Comparison of ENCODE assay signal across 14 cellular contexts in genomic region chr19:40502647-40503046, GRCh38. TPM values are rescaled to one million over a fixed set of nuclear protein-coding genes. Genes with fewer than 3 reads are reported as not detected.
A peak's percentile ranks its signal among the peaks of the same experiment; 100 is the strongest.
DNase-seq lines count a peak whose midpoint lies in the region; ATAC-seq and TF ChIP-seq lines count a peak whose summit lies in the region.
"Had no signal": no experiment of that assay in that cellular context is flagged by ENCODE, and none has a peak within 500 bp of the region (broad histone marks: within the 10 kb centered on the region; RNA-seq: fewer than 3 reads in every experiment).

No MANE protein-coding gene starts in this region.

- peak overlapping the region in 2 of 5 experiments; percentile 25 to 44 for H3K4me3 Mint-ChIP-seq in brain
- H3K4me3 Mint-ChIP-seq in stimulated activated naive CD8-positive, alpha-beta T cell treated with anti-CD3 and anti-CD28 coated beads, Interleukin-15, amount 100 ng/mL, for 72 hours = no peak overlapping the region
- no peak overlapping the region for H3K4me3 Mint-ChIP-seq in activated CD8-positive, alpha-beta T cell treated with anti-CD3 and anti-CD28 coated beads, Interleukin-2, amount 10 ng/mL, durations not matched to agents 7 days and 5 days
- H3K4me3 Mint-ChIP-seq: activated naive CD4-positive, alpha-beta T cell treated with anti-CD3 and anti-CD28 coated beads, Interleukin-2, amount 10 ng/mL, durations not matched to agents 7 days and 5 days; CD4-positive, alpha-beta memory T cell; nephron had no signal

- H3K4me1 ChIP-seq in Karpas-422 (ENCODE audit: low read length) = no peaks in the 10 kb centered on the region
- H3K4me1 ChIP-seq: colonic mucosa had no signal

- POLR2A ChIA-PET in activated CD8-positive, alpha-beta T cell treated with anti-CD3 and anti-CD28 coated beads, Interleukin-2, amount 10 ng/mL, durations not matched to agents 7 days and 5 days (lab: Charles Lee) = no interaction called here

- H3K27ac ChIP-seq in Karpas-422 (ENCODE audit: low read length) = no peak overlapping the region
- no peak overlapping the region for H3K27ac ChIP-seq in dorsolateral prefrontal cortex
- H3K27ac ChIP-seq: colonic mucosa, thoracic aorta had no signal

- H3K4me3 ChIP-seq in Karpas-422 (ENCODE audit: low read length) (no peak overlapping the region), dorsolateral prefrontal cortex (no peak overlapping the region)
- H3K4me3 ChIP-seq: colonic mucosa, thoracic aorta had no signal

- no peak overlapping the region for H3K4me2 ChIP-seq in Karpas-422 (ENCODE audit: low read depth, low read length, poor library complexity, severe bottlenecking)

- H3K9me3 Mint-ChIP-seq in brain = peaks cover 0 to 5% (median 3%) of the 10 kb centered on the region in 5 experiments
- no peaks in the 10 kb centered on the region for H3K9me3 Mint-ChIP-seq in stimulated activated naive CD8-positive, alpha-beta T cell treated with anti-CD3 and anti-CD28 coated beads, Interleukin-15, amount 100 ng/mL, for 72 hours
- H3K9me3 Mint-ChIP-seq in activated CD8-positive, alpha-beta T cell treated with anti-CD3 and anti-CD28 coated beads, Interleukin-2, amount 10 ng/mL, durations not matched to agents 7 days and 5 days (ENCODE audit: insufficient read depth) = no peaks in the 10 kb centered on the region
- H3K9me3 Mint-ChIP-seq: activated naive CD4-positive, alpha-beta T cell treated with anti-CD3 and anti-CD28 coated beads, Interleukin-2, amount 10 ng/mL, durations not matched to agents 7 days and 5 days; nephron had no signal

- CTCF ChIA-PET in activated CD8-positive, alpha-beta T cell treated with anti-CD3 and anti-CD28 coated beads, Interleukin-2, amount 10 ng/mL, durations not matched to agents 7 days and 5 days (lab: Charles Lee) = interaction anchor here (0.7 kb wide), 1 partner anchor 1460 kb away, joined by 3 read pairs; no protein-coding TSS in a partner anchor

- ATAC-seq in HG02884 (IDR thresholded peaks at IDR 0.05; ENCODE audit: unreplicated experiment) = no peak
- ATAC-seq in stimulated activated naive CD8-positive, alpha-beta T cell treated with anti-CD3 and anti-CD28 coated beads, Interleukin-15, amount 100 ng/mL, for 72 hours = no peak
- no peak for ATAC-seq in activated CD8-positive, alpha-beta T cell treated with anti-CD3 and anti-CD28 coated beads, Interleukin-2, amount 10 ng/mL, durations not matched to agents 7 days and 5 days

- H3K27me3 Mint-ChIP-seq in brain = peaks cover 3% of the 10 kb centered on the region
- peaks cover 26% of the 10 kb centered on the region for H3K27me3 Mint-ChIP-seq in stimulated activated naive CD8-positive, alpha-beta T cell treated with anti-CD3 and anti-CD28 coated beads, Interleukin-15, amount 100 ng/mL, for 72 hours
- H3K27me3 Mint-ChIP-seq in activated CD8-positive, alpha-beta T cell treated with anti-CD3 and anti-CD28 coated beads, Interleukin-2, amount 10 ng/mL, durations not matched to agents 7 days and 5 days (ENCODE audit: low read depth) = peaks cover 2% of the 10 kb centered on the region

- H4K20me1 ChIP-seq in Karpas-422 (ENCODE audit: insufficient read depth, low read depth, low read length) = no peaks in the 10 kb centered on the region

- H3K9me3 ChIP-seq in Karpas-422 (ENCODE audit: low read length) = no peaks in the 10 kb centered on the region
- H3K9me3 ChIP-seq: colonic mucosa, thoracic aorta had no signal

- H3K9ac ChIP-seq in Karpas-422 (ENCODE audit: low read length) = no peak overlapping the region

- H3K36me3 Mint-ChIP-seq in brain = peaks cover 40% of the 10 kb centered on the region
- no peaks in the 10 kb centered on the region for H3K36me3 Mint-ChIP-seq in activated CD8-positive, alpha-beta T cell treated with anti-CD3 and anti-CD28 coated beads, Interleukin-2, amount 10 ng/mL, durations not matched to agents 7 days and 5 days (ENCODE audit: low read depth)
- H3K36me3 Mint-ChIP-seq: activated naive CD4-positive, alpha-beta T cell treated with anti-CD3 and anti-CD28 coated beads, Interleukin-2, amount 10 ng/mL, durations not matched to agents 7 days and 5 days; CD4-positive, alpha-beta memory T cell had no signal

- no peak overlapping the region for H2AFZ ChIP-seq in Karpas-422 (ENCODE audit: low read length)

- peak overlapping the region in 4 of 5 experiments; percentile 19 to 98 (median 77) for H3K27ac Mint-ChIP-seq in brain
- no peak overlapping the region for H3K27ac Mint-ChIP-seq in stimulated activated naive CD8-positive, alpha-beta T cell treated with anti-CD3 and anti-CD28 coated beads, Interleukin-15, amount 100 ng/mL, for 72 hours
- H3K27ac Mint-ChIP-seq in activated CD8-positive, alpha-beta T cell treated with anti-CD3 and anti-CD28 coated beads, Interleukin-2, amount 10 ng/mL, durations not matched to agents 7 days and 5 days = no peak overlapping the region
- H3K27ac Mint-ChIP-seq: activated naive CD4-positive, alpha-beta T cell treated with anti-CD3 and anti-CD28 coated beads, Interleukin-2, amount 10 ng/mL, durations not matched to agents 7 days and 5 days; CD4-positive, alpha-beta memory T cell; nephron had no signal

- no peaks in the 10 kb centered on the region for H3K79me2 ChIP-seq in Karpas-422 (ENCODE audit: low read length)

- DNase-seq in DMS79 treated with DMSO at 0.1 percent for 48 hours (lab: John Stamatoyannopoulos, UW) (peak; percentile 63), Karpas-422 (peak; percentile 53), left kidney (ENCODE audit: low read depth, low spot score) (peak; percentile 15), dorsolateral prefrontal cortex (no peak)
- no peak for DNase-seq in stimulated activated naive CD8-positive, alpha-beta T cell treated with anti-CD3 and anti-CD28 coated beads, Interleukin-15, amount 100 ng/mL, for 72 hours
- no peak for DNase-seq in activated CD8-positive, alpha-beta T cell treated with anti-CD3 and anti-CD28 coated beads, Interleukin-2, amount 10 ng/mL, durations not matched to agents 7 days and 5 days
- DNase-seq: activated naive CD4-positive, alpha-beta T cell treated with anti-CD3 and anti-CD28 coated beads, Interleukin-2, amount 10 ng/mL, durations not matched to agents 7 days and 5 days; CD4-positive, alpha-beta memory T cell; colonic mucosa; NCI-H146 had no signal

- H3K4me1 Mint-ChIP-seq in brain = peaks cover 19% of the 10 kb centered on the region
- H3K4me1 Mint-ChIP-seq in stimulated activated naive CD8-positive, alpha-beta T cell treated with anti-CD3 and anti-CD28 coated beads, Interleukin-15, amount 100 ng/mL, for 72 hours = no peaks in the 10 kb centered on the region
- no peaks in the 10 kb centered on the region for H3K4me1 Mint-ChIP-seq in activated CD8-positive, alpha-beta T cell treated with anti-CD3 and anti-CD28 coated beads, Interleukin-2, amount 10 ng/mL, durations not matched to agents 7 days and 5 days (ENCODE audit: low read depth)
- H3K4me1 Mint-ChIP-seq: nephron had no signal

- intact Hi-C loops in dorsolateral prefrontal cortex (cut with DNase I) = no loop called here

- peak in 1 of 2 experiments; percentile 24 for TF ChIP-seq CTCF in brain (conservative IDR thresholded peaks at IDR 0.05)
- TF ChIP-seq CTCF in dorsolateral prefrontal cortex (IDR thresholded peaks at IDR 0.05 in 54 of 56, conservative IDR thresholded peaks at IDR 0.05 in 2 of 56; ENCODE audit: low read depth in 1 of 56, partially characterized antibody in 56 of 56) = no peak

- H3K36me3 ChIP-seq in Karpas-422 (ENCODE audit: insufficient read depth, low read length) = no peaks in the 10 kb centered on the region
- H3K36me3 ChIP-seq: colonic mucosa, thoracic aorta had no signal

- no peaks in the 10 kb centered on the region for H3K9me2 ChIP-seq in Karpas-422 (replicated peaks; ENCODE audit: insufficient read depth, low read length)

- H3K27me3 ChIP-seq in Karpas-422 (ENCODE audit: low read length) (no peaks in the 10 kb centered on the region), dorsolateral prefrontal cortex (no peaks in the 10 kb centered on the region)
- H3K27me3 ChIP-seq: colonic mucosa had no signal

RNA-seq across cellular contexts. Expression of gene SPTBN4, which starts 35.8 kb away (rescaled TPM):
- total RNA-seq in Karpas-422 (2014; rRNA removed; shearing (Covaris generic); ENCODE audit: low replicate concordance) = 1.0 and 1.1 TPM in 2 replicates
- 36.8 TPM for polyA plus RNA-seq in brain (ENCODE audit: insufficient read depth, low read depth, low replicate concordance)
- 100 to 1,000 TPM in 111 of 120 experiments, 10 to 100 TPM in 9; 43.7 to 217 (median 146) TPM for total RNA-seq in dorsolateral prefrontal cortex
- under 1 TPM in 1 of 2 experiments, not detected in 1; 0.47 TPM for total RNA-seq in activated CD8-positive, alpha-beta T cell treated with anti-CD3 and anti-CD28 coated beads, Interleukin-2, amount 10 ng/mL, durations not matched to agents 7 days and 5 days

RNA-seq across cellular contexts. Expression of gene BLVRB, which starts 37.1 kb away (rescaled TPM):
- 10.2 and 14.5 TPM in 2 replicates for total RNA-seq in Karpas-422 (2014; rRNA removed; shearing (Covaris generic); ENCODE audit: low replicate concordance)
- polyA plus RNA-seq in brain (ENCODE audit: insufficient read depth, low read depth, low replicate concordance) = 24.4 TPM
- 10 to 100 TPM; 22.5 to 59.4 (median 36.1) TPM for total RNA-seq in dorsolateral prefrontal cortex
- 10 to 100 TPM; 15.1 to 16.5 TPM for total RNA-seq in activated CD8-positive, alpha-beta T cell treated with anti-CD3 and anti-CD28 coated beads, Interleukin-2, amount 10 ng/mL, durations not matched to agents 7 days and 5 days

RNA-seq across cellular contexts. Expression of gene SERTAD3, which starts 58.5 kb away (rescaled TPM):
- 14.1 and 14.9 TPM in 2 replicates for total RNA-seq in Karpas-422 (2014; rRNA removed; shearing (Covaris generic); ENCODE audit: low replicate concordance)
- polyA plus RNA-seq in brain (ENCODE audit: insufficient read depth, low read depth, low replicate concordance) = 10.5 TPM
- 10 to 100 TPM in 59 of 120 experiments, 1 to 10 TPM in 61; 3.5 to 29.8 (median 9.8) TPM for total RNA-seq in dorsolateral prefrontal cortex
- 10 to 100 TPM; 10.0 to 11.9 TPM for total RNA-seq in activated CD8-positive, alpha-beta T cell treated with anti-CD3 and anti-CD28 coated beads, Interleukin-2, amount 10 ng/mL, durations not matched to agents 7 days and 5 days

Comparison
In these comparisons a context has a peak if more than half of its experiments do, and no peak if none do; other contexts are left out.
1. DNase-seq: peak in DMS79 treated with DMSO at 0.1 percent for 48 hours (single experiment), Karpas-422 (single experiment) and left kidney (single experiment); none in dorsolateral prefrontal cortex (0 of 10), stimulated activated naive CD8-positive, alpha-beta T cell treated with anti-CD3 and anti-CD28 coated beads, Interleukin-15, amount 100 ng/mL, for 72 hours (0 of 2) and activated CD8-positive, alpha-beta T cell treated with anti-CD3 and anti-CD28 coated beads, Interleukin-2, amount 10 ng/mL, durations not matched to agents 7 days and 5 days (single experiment).
2. H3K27ac Mint-ChIP-seq: peak in brain (4 of 5); none in stimulated activated naive CD8-positive, alpha-beta T cell treated with anti-CD3 and anti-CD28 coated beads, Interleukin-15, amount 100 ng/mL, for 72 hours (0 of 2) and activated CD8-positive, alpha-beta T cell treated with anti-CD3 and anti-CD28 coated beads, Interleukin-2, amount 10 ng/mL, durations not matched to agents 7 days and 5 days (single experiment).
3. RNA of gene SPTBN4, which starts 35.8 kb away (total RNA-seq): 43.7 to 217 TPM in dorsolateral prefrontal cortex; 1.0 to 1.1 TPM in Karpas-422 and 0.47 TPM in activated CD8-positive, alpha-beta T cell treated with anti-CD3 and anti-CD28 coated beads, Interleukin-2, amount 10 ng/mL, durations not matched to agents 7 days and 5 days; every median in the first group is over 10 times any median in the second.